Comparison of ENCODE assay signal across 8 cellular contexts in genomic region chr1:159925713-159926066, GRCh38. TPM values are rescaled to one million over a fixed set of nuclear protein-coding genes. Genes with fewer than 3 reads are reported as not detected.
DNase-seq lines count a peak whose midpoint lies in the region; ATAC-seq, FAIRE-seq and TF ChIP-seq lines count a peak whose summit lies in the region.

No MANE protein-coding gene starts in this region.

- peak in 1 of 4 donors; percentile 0 for ATAC-seq in pancreas

- FAIRE-seq in pancreas (lab: Jason Lieb, UNC): no peak

- DNase-seq in HCEC 1CT: peak; percentile 26
- peak; percentile 44 for DNase-seq in RKO (ENCODE audit: low spot score)
- no peak for DNase-seq in epithelial cell of proximal tubule (ENCODE audit: low read depth)
- DNase-seq in pancreas: peak in 4 of 6 donors; percentile 45 to 64 (median 55)
- no peak for DNase-seq in ecto neural progenitor cell (ENCODE audit: low spot score)
- DNase-seq in activated CD8-positive, alpha-beta memory T cell treated with anti-CD3 and anti-CD28 coated beads, Interleukin-2, amount 50 U/mL, for 4 hours: no peak
- DNase-seq in epidermal melanocyte (ENCODE audit: insufficient read length, low spot score): no peak

- H3K9me3 ChIP-seq in pancreas: no peaks in the 10 kb centered on the region

- H3K4me3 ChIP-seq in GM12875 (ENCODE audit: low read depth, low read length): peak overlapping the region; percentile 87
- H3K4me3 ChIP-seq in epithelial cell of proximal tubule (ENCODE audit: low read depth, low read length): peak overlapping the region; percentile 95
- peak overlapping the region; percentile 46 to 75 (median 67) for H3K4me3 ChIP-seq in pancreas

- TF ChIP-seq CTCF in GM12875 (IDR thresholded peaks at IDR 0.05; ENCODE audit: borderline replicate concordance, insufficient read depth, low read depth, low read length) (no peak), epithelial cell of proximal tubule (conservative IDR thresholded peaks at IDR 0.05; ENCODE audit: low read depth, low read length) (no peak), pancreas (IDR thresholded peaks at IDR 0.05) (no peak)

- H3K27me3 ChIP-seq in pancreas: no peaks in the 10 kb centered on the region

- H3K36me3 ChIP-seq in pancreas: no peaks in the 10 kb centered on the region

- peaks cover 17 to 30% (median 23%) of the 10 kb centered on the region in 3 donors for H3K4me1 ChIP-seq in pancreas

- 4% methylated on average over 8 of the region's 8 CpGs for WGBS in pancreas, 2 donors

- H3K27ac ChIP-seq in pancreas: peak overlapping the region; percentile 94 to 98 (median 96)

- intact Hi-C loops in pancreas (cut with DNase I): no loop called here

RNA-seq across cellular contexts. Expression of gene TAGLN2, which starts 0.4 kb away (rescaled TPM):
- total RNA-seq in epithelial cell of proximal tubule (584 and 1,256 TPM in 2 replicates), pancreas (100 to 1,000 TPM in 4 of 6 donors, 10 to 100 TPM in 2; 93.2 to 242 (median 117) TPM)
- polyA plus RNA-seq in pancreas: 100 to 1,000 TPM; 198 to 200 TPM

RNA-seq across cellular contexts. Expression of gene IGSF9, which starts 19.7 kb away (rescaled TPM):
- total RNA-seq in epithelial cell of proximal tubule: 1.4 and 2.0 TPM in 2 replicates
- 1 to 10 TPM in 5 of 6 donors, under 1 TPM in 1; 0.83 to 4.3 (median 1.5) TPM for total RNA-seq in pancreas
- polyA plus RNA-seq in pancreas: 1 to 10 TPM; 3.0 to 5.4 TPM

RNA-seq across cellular contexts. Expression of gene CFAP45, which starts 25.7 kb away (rescaled TPM):
- total RNA-seq in epithelial cell of proximal tubule (0.46 and 0.65 TPM in 2 replicates), pancreas (under 1 TPM in 4 of 6 donors, not detected in 2; 0.16 to 0.54 (median 0.31) TPM)
- 1 to 10 TPM in 1 of 2 donors, under 1 TPM in 1; 0.80 to 1.5 TPM for polyA plus RNA-seq in pancreas

RNA-seq across cellular contexts. Expression of gene SLAMF9, which starts 28.3 kb away (rescaled TPM):
- not detected in 2 replicates for total RNA-seq in epithelial cell of proximal tubule
- total RNA-seq in pancreas: not detected
- not detected for polyA plus RNA-seq in pancreas

Comparison
In these comparisons a context has a peak if more than half of its experiments do, and no peak if none do; other contexts are left out.
1. DNase-seq: peak in HCEC 1CT (single experiment), RKO (single experiment) and pancreas (4 of 6); none in epithelial cell of proximal tubule (single experiment), ecto neural progenitor cell (single experiment), activated CD8-positive, alpha-beta memory T cell treated with anti-CD3 and anti-CD28 coated beads, Interleukin-2, amount 50 U/mL, for 4 hours (single experiment) and epidermal melanocyte (single experiment).
2. Peak in every context shown above with its lines, with median percentiles within 50 percentile points of each other: H3K4me3 ChIP-seq.